26 cellular contexts compared by ENCODE assay signal in the genomic region with DNA sequence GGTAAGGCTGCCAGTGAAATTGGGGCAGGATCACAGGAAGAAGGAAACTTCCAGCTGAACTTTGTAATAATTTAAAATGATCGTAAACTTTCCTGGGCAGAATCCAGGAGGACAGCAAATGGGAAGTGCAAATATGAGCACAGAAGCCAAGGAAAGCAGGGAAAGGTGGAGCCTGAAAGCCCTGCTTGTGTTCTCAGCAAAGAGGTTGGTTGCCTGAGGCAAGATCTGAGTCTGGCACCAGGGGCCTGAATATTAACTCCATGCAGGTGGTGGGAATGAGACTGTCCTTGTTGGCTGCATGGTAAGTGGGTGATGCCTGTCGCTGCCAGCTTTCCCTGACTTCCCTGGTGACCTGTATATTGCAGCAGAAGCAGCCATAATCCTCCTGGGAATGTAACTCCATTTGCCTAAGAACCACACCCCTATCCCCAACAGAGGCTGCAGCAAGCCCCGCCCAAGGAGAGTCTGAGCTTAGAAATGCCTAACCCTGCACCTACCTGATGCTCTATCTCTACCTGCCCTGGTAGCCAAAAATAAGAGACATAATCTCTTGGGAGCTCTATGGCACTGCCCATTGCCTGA.
"Had no signal": no experiment of that assay in that cellular context is flagged by ENCODE, and none has a peak within 500 bp of the region (broad histone marks: within the 10 kb centered on the region; RNA-seq: fewer than 3 reads in every experiment).

No MANE protein-coding gene starts in this region.

- H3K4me2 ChIP-seq: hepatocyte, smooth muscle cell had no signal

- H3K27me3 Mint-ChIP-seq: activated naive CD8-positive, alpha-beta T cell; naive thymus-derived CD4-positive, alpha-beta T cell; stimulated activated memory B cell treated with anti-CD40 and anti-IgM and Interleukin-4, amounts not matched to agents 10 μg/mL and 1 μg/mL and 100 μg/mL, for 72 hours; stimulated activated naive CD8-positive, alpha-beta T cell treated with anti-CD3 and anti-CD28 coated beads, Interleukin-15, amount 100 ng/mL, for 72 hours had no signal

- H3K4me3 Mint-ChIP-seq: activated naive CD8-positive, alpha-beta T cell; immature natural killer cell; naive thymus-derived CD4-positive, alpha-beta T cell; stimulated activated memory B cell treated with anti-CD40 and anti-IgM and Interleukin-4, amounts not matched to agents 10 μg/mL and 1 μg/mL and 100 μg/mL, for 72 hours; stimulated activated naive CD8-positive, alpha-beta T cell treated with anti-CD3 and anti-CD28 coated beads, Interleukin-15, amount 100 ng/mL, for 72 hours had no signal

- H3K9me3 Mint-ChIP-seq: stimulated activated memory B cell treated with anti-CD40 and anti-IgM and Interleukin-4, amounts not matched to agents 10 μg/mL and 1 μg/mL and 100 μg/mL, for 72 hours; stimulated activated naive CD8-positive, alpha-beta T cell treated with anti-CD3 and anti-CD28 coated beads, Interleukin-15, amount 100 ng/mL, for 72 hours had no signal

- H3K4me3 ChIP-seq: body of pancreas, hepatocyte, psoas muscle, right atrium auricular region, smooth muscle cell, thyroid gland had no signal

- H3K27me3 ChIP-seq: body of pancreas, hepatocyte, right atrium auricular region, thyroid gland had no signal

- H3K4me1 ChIP-seq: body of pancreas, parathyroid adenoma, psoas muscle, right atrium auricular region, thyroid gland had no signal

- H3K36me3 ChIP-seq: right atrium auricular region, thyroid gland had no signal

- H3K36me3 Mint-ChIP-seq: activated naive CD8-positive, alpha-beta T cell; immature natural killer cell; naive thymus-derived CD4-positive, alpha-beta T cell; stimulated activated memory B cell treated with anti-CD40 and anti-IgM and Interleukin-4, amounts not matched to agents 10 μg/mL and 1 μg/mL and 100 μg/mL, for 72 hours had no signal

- H3K27ac Mint-ChIP-seq: activated naive CD8-positive, alpha-beta T cell; immature natural killer cell; naive thymus-derived CD4-positive, alpha-beta T cell; stimulated activated memory B cell treated with anti-CD40 and anti-IgM and Interleukin-4, amounts not matched to agents 10 μg/mL and 1 μg/mL and 100 μg/mL, for 72 hours; stimulated activated naive CD8-positive, alpha-beta T cell treated with anti-CD3 and anti-CD28 coated beads, Interleukin-15, amount 100 ng/mL, for 72 hours had no signal

- H3K79me2 ChIP-seq: hepatocyte, parathyroid adenoma had no signal

- ATAC-seq: body of pancreas; naive thymus-derived CD4-positive, alpha-beta T cell; psoas muscle; stimulated activated memory B cell treated with anti-CD40 and anti-IgM and Interleukin-4, amounts not matched to agents 10 μg/mL and 1 μg/mL and 100 μg/mL, for 72 hours; stimulated activated naive CD8-positive, alpha-beta T cell treated with anti-CD3 and anti-CD28 coated beads, Interleukin-15, amount 100 ng/mL, for 72 hours had no signal

- H3K27ac ChIP-seq: body of pancreas, hepatocyte, parathyroid adenoma, psoas muscle, right atrium auricular region, thyroid gland had no signal

- H3K9ac ChIP-seq: parathyroid adenoma had no signal

- H3K9me3 ChIP-seq: body of pancreas, psoas muscle, right atrium auricular region, thyroid gland had no signal

- H2AFZ ChIP-seq: hepatocyte, parathyroid adenoma had no signal

- DNase-seq: activated CD4-positive, alpha-beta T cell treated with anti-CD3 and anti-CD28 coated beads for 4 hours; activated CD4-positive, alpha-beta T cell treated with anti-CD3 and anti-CD28 coated beads, Interleukin-2, amount 50 U/mL, for 4 hours; activated CD8-positive, alpha-beta memory T cell treated with anti-CD3 and anti-CD28 coated beads for 24 hours; activated effector memory CD4-positive, alpha-beta T cell treated with Interleukin-2 at 50 U/mL for 16 hours; activated naive CD4-positive, alpha-beta T cell treated with Interleukin-2 at 50 U/mL for 16 hours; anterior cingulate cortex; body of pancreas; dermis blood vessel endothelial cell; effector CD4-positive, alpha-beta T cell; glutamatergic neuron; immature natural killer cell; midbrain; naive thymus-derived CD4-positive, alpha-beta T cell; nucleus accumbens; psoas muscle; stimulated activated CD4-positive, alpha-beta T cell treated with anti-CD3 and anti-CD28 coated beads, Interleukin-1b, Interleukin-23, amount 100 ng/mL, for 48 hours; stimulated activated CD4-positive, alpha-beta T cell treated with anti-CD3 and anti-CD28 coated beads, Interleukin-4, amount 100 ng/mL, for 4 hours; stimulated activated CD8-positive, alpha-beta memory T cell treated with anti-CD3 and anti-CD28 coated beads, Interleukin-4, amount 100 ng/mL, for 48 hours; stimulated activated naive CD8-positive, alpha-beta T cell treated with anti-CD3 and anti-CD28 coated beads, Interleukin-15, amount 100 ng/mL, for 72 hours; thyroid gland had no signal

- H3K4me1 Mint-ChIP-seq: immature natural killer cell; naive thymus-derived CD4-positive, alpha-beta T cell; stimulated activated memory B cell treated with anti-CD40 and anti-IgM and Interleukin-4, amounts not matched to agents 10 μg/mL and 1 μg/mL and 100 μg/mL, for 72 hours; stimulated activated naive CD8-positive, alpha-beta T cell treated with anti-CD3 and anti-CD28 coated beads, Interleukin-15, amount 100 ng/mL, for 72 hours had no signal
